2 cellular contexts compared by ENCODE assay signal in the genomic region with DNA sequence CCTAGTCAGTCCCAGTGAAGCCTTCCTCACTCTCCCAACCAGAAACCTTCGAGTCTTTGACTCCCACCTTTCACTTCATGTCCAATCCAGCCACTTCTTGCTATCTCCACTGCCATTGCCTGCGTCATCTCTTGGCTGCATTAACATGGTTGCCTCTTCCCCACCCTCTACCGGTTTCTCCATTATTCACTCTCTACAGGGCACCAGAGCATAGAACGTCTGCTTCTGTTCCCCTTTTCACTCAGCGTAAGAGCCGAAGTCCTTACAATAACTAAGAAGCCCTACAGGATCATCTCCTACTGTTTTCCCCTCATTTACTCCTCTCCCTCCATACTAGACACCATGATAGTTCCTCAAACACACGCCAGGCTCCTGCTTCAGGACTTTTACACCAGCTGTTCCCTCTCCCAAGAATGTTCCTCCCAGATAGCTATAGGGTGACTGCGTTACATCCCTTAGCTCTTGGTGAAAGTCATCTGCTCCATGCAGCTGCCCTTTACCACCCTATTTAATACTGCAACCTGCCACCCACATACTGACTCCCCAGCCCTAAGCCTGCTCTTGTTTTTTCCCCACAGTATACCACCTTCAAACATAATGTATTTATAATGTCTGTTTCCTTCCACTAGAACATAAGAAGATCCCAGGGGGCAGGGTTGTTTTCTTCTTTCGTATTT.
TF ChIP-seq lines count a peak whose summit lies in the region.

No MANE protein-coding gene starts in this region.

TF ChIP-seq in GM12878, 131 proteins besides CTCF, POLR2A, EP300 and RAD21 (continues in another document):
- TF ChIP-seq NFYA (IDR thresholded peaks at IDR 0.05; ENCODE audit: borderline replicate concordance, low read depth, low read length): no peak
- TF ChIP-seq FOXM1 (IDR thresholded peaks at IDR 0.05; ENCODE audit: low read depth, low read length): no peak
- TF ChIP-seq, protein P1, sequence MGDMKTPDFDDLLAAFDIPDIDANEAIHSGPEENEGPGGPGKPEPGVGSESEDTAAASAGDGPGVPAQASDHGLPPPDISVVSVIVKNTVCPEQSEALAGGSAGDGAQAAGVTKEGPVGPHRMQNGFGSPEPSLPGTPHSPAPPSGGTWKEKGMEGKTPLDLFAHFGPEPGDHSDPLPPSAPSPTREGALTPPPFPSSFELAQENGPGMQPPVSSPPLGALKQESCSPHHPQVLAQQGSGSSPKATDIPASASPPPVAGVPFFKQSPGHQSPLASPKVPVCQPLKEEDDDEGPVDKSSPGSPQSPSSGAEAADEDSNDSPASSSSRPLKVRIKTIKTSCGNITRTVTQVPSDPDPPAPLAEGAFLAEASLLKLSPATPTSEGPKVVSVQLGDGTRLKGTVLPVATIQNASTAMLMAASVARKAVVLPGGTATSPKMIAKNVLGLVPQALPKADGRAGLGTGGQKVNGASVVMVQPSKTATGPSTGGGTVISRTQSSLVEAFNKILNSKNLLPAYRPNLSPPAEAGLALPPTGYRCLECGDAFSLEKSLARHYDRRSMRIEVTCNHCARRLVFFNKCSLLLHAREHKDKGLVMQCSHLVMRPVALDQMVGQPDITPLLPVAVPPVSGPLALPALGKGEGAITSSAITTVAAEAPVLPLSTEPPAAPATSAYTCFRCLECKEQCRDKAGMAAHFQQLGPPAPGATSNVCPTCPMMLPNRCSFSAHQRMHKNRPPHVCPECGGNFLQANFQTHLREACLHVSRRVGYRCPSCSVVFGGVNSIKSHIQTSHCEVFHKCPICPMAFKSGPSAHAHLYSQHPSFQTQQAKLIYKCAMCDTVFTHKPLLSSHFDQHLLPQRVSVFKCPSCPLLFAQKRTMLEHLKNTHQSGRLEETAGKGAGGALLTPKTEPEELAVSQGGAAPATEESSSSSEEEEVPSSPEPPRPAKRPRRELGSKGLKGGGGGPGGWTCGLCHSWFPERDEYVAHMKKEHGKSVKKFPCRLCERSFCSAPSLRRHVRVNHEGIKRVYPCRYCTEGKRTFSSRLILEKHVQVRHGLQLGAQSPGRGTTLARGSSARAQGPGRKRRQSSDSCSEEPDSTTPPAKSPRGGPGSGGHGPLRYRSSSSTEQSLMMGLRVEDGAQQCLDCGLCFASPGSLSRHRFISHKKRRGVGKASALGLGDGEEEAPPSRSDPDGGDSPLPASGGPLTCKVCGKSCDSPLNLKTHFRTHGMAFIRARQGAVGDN (IDR thresholded peaks at IDR 0.05): no peak
- TF ChIP-seq DPF2 (IDR thresholded peaks at IDR 0.05): no peak
- TF ChIP-seq, protein P2, sequence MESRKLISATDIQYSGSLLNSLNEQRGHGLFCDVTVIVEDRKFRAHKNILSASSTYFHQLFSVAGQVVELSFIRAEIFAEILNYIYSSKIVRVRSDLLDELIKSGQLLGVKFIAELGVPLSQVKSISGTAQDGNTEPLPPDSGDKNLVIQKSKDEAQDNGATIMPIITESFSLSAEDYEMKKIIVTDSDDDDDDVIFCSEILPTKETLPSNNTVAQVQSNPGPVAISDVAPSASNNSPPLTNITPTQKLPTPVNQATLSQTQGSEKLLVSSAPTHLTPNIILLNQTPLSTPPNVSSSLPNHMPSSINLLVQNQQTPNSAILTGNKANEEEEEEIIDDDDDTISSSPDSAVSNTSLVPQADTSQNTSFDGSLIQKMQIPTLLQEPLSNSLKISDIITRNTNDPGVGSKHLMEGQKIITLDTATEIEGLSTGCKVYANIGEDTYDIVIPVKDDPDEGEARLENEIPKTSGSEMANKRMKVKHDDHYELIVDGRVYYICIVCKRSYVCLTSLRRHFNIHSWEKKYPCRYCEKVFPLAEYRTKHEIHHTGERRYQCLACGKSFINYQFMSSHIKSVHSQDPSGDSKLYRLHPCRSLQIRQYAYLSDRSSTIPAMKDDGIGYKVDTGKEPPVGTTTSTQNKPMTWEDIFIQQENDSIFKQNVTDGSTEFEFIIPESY (IDR thresholded peaks at IDR 0.05): no peak
- TF ChIP-seq, protein P3, sequence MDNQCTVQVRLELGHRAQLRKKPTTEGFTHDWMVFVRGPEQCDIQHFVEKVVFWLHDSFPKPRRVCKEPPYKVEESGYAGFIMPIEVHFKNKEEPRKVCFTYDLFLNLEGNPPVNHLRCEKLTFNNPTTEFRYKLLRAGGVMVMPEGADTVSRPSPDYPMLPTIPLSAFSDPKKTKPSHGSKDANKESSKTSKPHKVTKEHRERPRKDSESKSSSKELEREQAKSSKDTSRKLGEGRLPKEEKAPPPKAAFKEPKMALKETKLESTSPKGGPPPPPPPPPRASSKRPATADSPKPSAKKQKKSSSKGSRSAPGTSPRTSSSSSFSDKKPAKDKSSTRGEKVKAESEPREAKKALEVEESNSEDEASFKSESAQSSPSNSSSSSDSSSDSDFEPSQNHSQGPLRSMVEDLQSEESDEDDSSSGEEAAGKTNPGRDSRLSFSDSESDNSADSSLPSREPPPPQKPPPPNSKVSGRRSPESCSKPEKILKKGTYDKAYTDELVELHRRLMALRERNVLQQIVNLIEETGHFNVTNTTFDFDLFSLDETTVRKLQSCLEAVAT (IDR thresholded peaks at IDR 0.05): no peak
- TF ChIP-seq, protein P4, sequence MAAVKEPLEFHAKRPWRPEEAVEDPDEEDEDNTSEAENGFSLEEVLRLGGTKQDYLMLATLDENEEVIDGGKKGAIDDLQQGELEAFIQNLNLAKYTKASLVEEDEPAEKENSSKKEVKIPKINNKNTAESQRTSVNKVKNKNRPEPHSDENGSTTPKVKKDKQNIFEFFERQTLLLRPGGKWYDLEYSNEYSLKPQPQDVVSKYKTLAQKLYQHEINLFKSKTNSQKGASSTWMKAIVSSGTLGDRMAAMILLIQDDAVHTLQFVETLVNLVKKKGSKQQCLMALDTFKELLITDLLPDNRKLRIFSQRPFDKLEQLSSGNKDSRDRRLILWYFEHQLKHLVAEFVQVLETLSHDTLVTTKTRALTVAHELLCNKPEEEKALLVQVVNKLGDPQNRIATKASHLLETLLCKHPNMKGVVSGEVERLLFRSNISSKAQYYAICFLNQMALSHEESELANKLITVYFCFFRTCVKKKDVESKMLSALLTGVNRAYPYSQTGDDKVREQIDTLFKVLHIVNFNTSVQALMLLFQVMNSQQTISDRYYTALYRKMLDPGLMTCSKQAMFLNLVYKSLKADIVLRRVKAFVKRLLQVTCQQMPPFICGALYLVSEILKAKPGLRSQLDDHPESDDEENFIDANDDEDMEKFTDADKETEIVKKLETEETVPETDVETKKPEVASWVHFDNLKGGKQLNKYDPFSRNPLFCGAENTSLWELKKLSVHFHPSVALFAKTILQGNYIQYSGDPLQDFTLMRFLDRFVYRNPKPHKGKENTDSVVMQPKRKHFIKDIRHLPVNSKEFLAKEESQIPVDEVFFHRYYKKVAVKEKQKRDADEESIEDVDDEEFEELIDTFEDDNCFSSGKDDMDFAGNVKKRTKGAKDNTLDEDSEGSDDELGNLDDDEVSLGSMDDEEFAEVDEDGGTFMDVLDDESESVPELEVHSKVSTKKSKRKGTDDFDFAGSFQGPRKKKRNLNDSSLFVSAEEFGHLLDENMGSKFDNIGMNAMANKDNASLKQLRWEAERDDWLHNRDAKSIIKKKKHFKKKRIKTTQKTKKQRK (IDR thresholded peaks at IDR 0.05; ENCODE audit: low read depth, low read length): no peak

TF ChIP-seq in SK-N-SH, 30 proteins besides CTCF, POLR2A, EP300 and RAD21:
- TF ChIP-seq RCOR1 (IDR thresholded peaks at IDR 0.05; ENCODE audit: low read length): no peak
- no peak for TF ChIP-seq CHD2 (IDR thresholded peaks at IDR 0.05; ENCODE audit: low read length, partially characterized antibody)
- TF ChIP-seq, protein P5, sequence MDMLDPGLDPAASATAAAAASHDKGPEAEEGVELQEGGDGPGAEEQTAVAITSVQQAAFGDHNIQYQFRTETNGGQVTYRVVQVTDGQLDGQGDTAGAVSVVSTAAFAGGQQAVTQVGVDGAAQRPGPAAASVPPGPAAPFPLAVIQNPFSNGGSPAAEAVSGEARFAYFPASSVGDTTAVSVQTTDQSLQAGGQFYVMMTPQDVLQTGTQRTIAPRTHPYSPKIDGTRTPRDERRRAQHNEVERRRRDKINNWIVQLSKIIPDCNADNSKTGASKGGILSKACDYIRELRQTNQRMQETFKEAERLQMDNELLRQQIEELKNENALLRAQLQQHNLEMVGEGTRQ (IDR thresholded peaks at IDR 0.05; ENCODE audit: borderline replicate concordance, low read depth, low read length): no peak
- no peak for TF ChIP-seq TAF1 (IDR thresholded peaks at IDR 0.05; ENCODE audit: borderline replicate concordance, low read depth, low read length)
- TF ChIP-seq, protein P6, sequence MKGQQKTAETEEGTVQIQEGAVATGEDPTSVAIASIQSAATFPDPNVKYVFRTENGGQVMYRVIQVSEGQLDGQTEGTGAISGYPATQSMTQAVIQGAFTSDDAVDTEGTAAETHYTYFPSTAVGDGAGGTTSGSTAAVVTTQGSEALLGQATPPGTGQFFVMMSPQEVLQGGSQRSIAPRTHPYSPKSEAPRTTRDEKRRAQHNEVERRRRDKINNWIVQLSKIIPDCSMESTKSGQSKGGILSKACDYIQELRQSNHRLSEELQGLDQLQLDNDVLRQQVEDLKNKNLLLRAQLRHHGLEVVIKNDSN (IDR thresholded peaks at IDR 0.05; ENCODE audit: borderline replicate concordance, low read depth): no peak
- no peak for TF ChIP-seq FOXM1 (IDR thresholded peaks at IDR 0.05; ENCODE audit: low read depth)
- no peak for TF ChIP-seq GABPA (IDR thresholded peaks at IDR 0.05; ENCODE audit: low read depth)
- no peak for TF ChIP-seq YY1 (IDR thresholded peaks at IDR 0.05; ENCODE audit: low read depth)
- TF ChIP-seq MXI1 (IDR thresholded peaks at IDR 0.05; ENCODE audit: low read depth, low read length): no peak
